24 cellular contexts compared by ENCODE assay signal in genomic region chr17:45861185-45861584, GRCh38. TPM values are rescaled to one million over a fixed set of nuclear protein-coding genes. Genes with fewer than 3 reads are reported as not detected.
DNase-seq lines count a peak whose midpoint lies in the region; FAIRE-seq and TF ChIP-seq lines count a peak whose summit lies in the region.
"Had no signal": no experiment of that assay in that cellular context is flagged by ENCODE, and none has a peak within 500 bp of the region (broad histone marks: within the 10 kb centered on the region; RNA-seq: fewer than 3 reads in every experiment).

No MANE protein-coding gene starts in this region.

- CTCF ChIA-PET in MCF 10A (lab: Yijun Ruan, JAX): interaction anchor here (0.5 to 1.9 kb wide), 3 partner anchors 9 to 557 kb away, joined by 3 to 7 read pairs (median 6); no protein-coding TSS in a partner anchor

- H3K27ac ChIP-seq in angular gyrus (ENCODE audit: low read depth, low read length) (peak overlapping the region; percentile 63), dorsolateral prefrontal cortex (peak overlapping the region in 48 of 59 donors; percentile 0 to 83 (median 64))
- H3K27ac ChIP-seq: RWPE1 had no signal

- H3K36me3 Mint-ChIP-seq in MCF 10A (ENCODE audit: insufficient read depth, unreplicated experiment): no peaks in the 10 kb centered on the region
- H3K36me3 Mint-ChIP-seq: CD14-positive monocyte had no signal

- FAIRE-seq in H54 (lab: Jason Lieb, UNC): no peak

- H3K4me1 Mint-ChIP-seq in MCF 10A (ENCODE audit: insufficient read depth, unreplicated experiment): no peaks in the 10 kb centered on the region
- H3K4me1 Mint-ChIP-seq: CD14-positive monocyte had no signal

- no peak overlapping the region for H3K4me3 Mint-ChIP-seq in MCF 10A (ENCODE audit: unreplicated experiment)
- H3K4me3 Mint-ChIP-seq: CD14-positive monocyte, H9, HFFc6 had no signal

- intact Hi-C loops in dorsolateral prefrontal cortex (cut with DNase I) (no loop called here), posterior vena cava (cut with DNase I) (no loop called here), MCF 10A (cut with micrococcal nuclease) (no loop called here)

- peaks cover 0 to 4% (median 0%) of the 10 kb centered on the region in 45 donors for H3K27me3 ChIP-seq in dorsolateral prefrontal cortex

- H3K27me3 Mint-ChIP-seq in MCF 10A (ENCODE audit: insufficient read depth, unreplicated experiment): peaks cover 81% of the 10 kb centered on the region

- H3K9me3 Mint-ChIP-seq in MCF 10A (ENCODE audit: unreplicated experiment): peaks cover 7% of the 10 kb centered on the region

- POLR2A ChIA-PET in MCF 10A (lab: Yijun Ruan, JAX): interaction anchor here (0.6 kb wide), 1 partner anchor 60 kb away, joined by 3 read pairs; no protein-coding TSS in a partner anchor

- DNase-seq in G401 (ENCODE audit: low spot score): peak; percentile 96
- DNase-seq in dorsolateral prefrontal cortex: peak in 1 of 10 donors; percentile 86
- DNase-seq in posterior vena cava (ENCODE audit: low spot score): peak; percentile 32
- no peak for DNase-seq in MCF 10A (ENCODE audit: unreplicated experiment)
- no peak for DNase-seq in activated gamma-delta T cell (lab: John Stamatoyannopoulos, UW)
- DNase-seq in H54 (ENCODE audit: insufficient read length, low spot score): no peak
- no peak for DNase-seq in NCI-H1930 (lab: John Stamatoyannopoulos, UW)
- DNase-seq: DMS79; H9; HFFc6; Kasumi-1; MG63; NCI-H1048; NCI-H1417 treated with DMSO at 0.1 percent for 48 hours; NCI-H2029; NCI-H2227 treated with DMSO at 0.1 percent for 48 hours; NCI-H524; NCI-H774; NK-92 treated with Interleukin-12 subunit alpha and Interleukin-12 subunit beta, amount 100 ng/mL, for 24 hours; SHP77 treated with DMSO at 0.1 percent for 48 hours had no signal

- H3K27ac Mint-ChIP-seq in MCF 10A (ENCODE audit: low read depth, unreplicated experiment): no peak overlapping the region
- H3K27ac Mint-ChIP-seq: CD14-positive monocyte, H9, HFFc6 had no signal

- no TSS peak for BruUV-seq in MCF 10A (replicated peaks; lab: Mats Ljungman, UMichigan)

- TF ChIP-seq POLR2A in H54 (IDR thresholded peaks at IDR 0.05; ENCODE audit: low read depth, low read length): no peak

- in situ Hi-C loops in G401 (cut with HindIII; ENCODE audit: low sequenced_read_pairs): loop anchor here (25.0 kb wide), 1 partner anchor 174 kb away; no protein-coding TSS in a partner anchor

- H3K4me3 ChIP-seq in dorsolateral prefrontal cortex: no peak overlapping the region
- H3K4me3 ChIP-seq: MG63 had no signal

- TF ChIP-seq CTCF in dorsolateral prefrontal cortex (IDR thresholded peaks at IDR 0.05 in 54 of 56, conservative IDR thresholded peaks at IDR 0.05 in 2 of 56; ENCODE audit: low read depth in 1 of 56, partially characterized antibody in 56 of 56) (no peak), MCF 10A (IDR thresholded peaks at IDR 0.05; ENCODE audit: unreplicated experiment) (no peak)

RNA-seq across cellular contexts. Expression of gene SPPL2C, which starts 16.5 kb away (rescaled TPM):
- total RNA-seq in G401 (2014; rRNA removed; shearing (Covaris generic)): not detected in 2 replicates
- total RNA-seq in dorsolateral prefrontal cortex (1 to 10 TPM in 59 of 120 experiments, under 1 TPM in 58, not detected in 3; 0.14 to 4.9 (median 1.0) TPM), posterior vena cava (not detected), MCF 10A (2022) (not detected in 2 replicates)
- total RNA-seq: A172, H9, HFFc6 had no signal

RNA-seq across cellular contexts. Expression of gene MAPT, which starts 33.2 kb away (rescaled TPM):
- total RNA-seq in G401 (2014; rRNA removed; shearing (Covaris generic)): 0.44 TPM in 1 of 2 replicates, not detected in the other
- total RNA-seq in dorsolateral prefrontal cortex (100 to 1,000 TPM; 323 to 524 (median 437) TPM), posterior vena cava (1 to 10 TPM; 4.4 to 5.7 TPM), MCF 10A (2022) (0.42 and 0.66 TPM in 2 replicates)

Comparison
In these comparisons a context has a peak if more than half of its experiments do, and no peak if none do; other contexts are left out.
1. DNase-seq: peak in G401 (single experiment) and posterior vena cava (single experiment); none in MCF 10A (single experiment), activated gamma-delta T cell (single experiment), H54 (single experiment) and NCI-H1930 (0 of 2).
2. RNA of gene MAPT, which starts 33.2 kb away (total RNA-seq): 323 to 524 TPM in dorsolateral prefrontal cortex; 4.4 to 5.7 TPM in posterior vena cava, 0.44 TPM in G401 and 0.42 to 0.66 TPM in MCF 10A; every median in the first group is over 10 times any median in the second.